Comparison of ENCODE assay signal across 19 cellular contexts in the genomic region with DNA sequence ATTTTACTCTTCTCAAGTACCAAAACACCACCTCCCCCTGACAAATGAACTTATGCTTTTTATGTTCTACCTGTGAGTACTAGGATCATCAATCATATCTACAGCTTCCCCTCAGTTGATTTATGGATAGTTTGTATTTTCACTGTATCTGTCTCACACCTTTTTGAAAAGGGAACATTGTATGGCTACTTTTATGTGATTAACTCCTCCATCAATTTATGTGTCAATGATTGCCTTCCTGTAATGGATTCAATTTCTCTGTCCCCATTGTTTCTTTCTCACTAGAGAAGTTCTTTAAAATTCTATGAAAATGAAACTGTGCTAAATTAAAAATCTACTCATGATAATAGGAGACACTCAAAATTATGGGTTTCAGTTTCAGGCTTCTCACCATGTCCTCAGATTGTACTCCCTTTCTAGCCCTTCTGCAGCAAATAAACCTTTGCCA.
A peak's percentile ranks its signal among the peaks of the same experiment; 100 is the strongest.
DNase-seq lines count a peak whose midpoint lies in the region; ATAC-seq and TF ChIP-seq lines count a peak whose summit lies in the region.
"Had no signal": no experiment of that assay in that cellular context is flagged by ENCODE, and none has a peak within 500 bp of the region (broad histone marks: within the 10 kb centered on the region; RNA-seq: fewer than 3 reads in every experiment).

No MANE protein-coding gene starts in this region.

- ATAC-seq in GM19351 (IDR thresholded peaks at IDR 0.05; ENCODE audit: unreplicated experiment) = peak; percentile 58
- ATAC-seq in HG02642 (IDR thresholded peaks at IDR 0.05; ENCODE audit: poor library complexity, unreplicated experiment) = peak; percentile 64
- ATAC-seq in HG03432 (IDR thresholded peaks at IDR 0.05; ENCODE audit: unreplicated experiment) = peak; percentile 79
- ATAC-seq in stimulated activated naive CD8-positive, alpha-beta T cell treated with anti-CD3 and anti-CD28 coated beads, Interleukin-15, Interleukin-2, amounts not matched to agents 100 U/mL and 50 U/mL, for 24 hours = no peak
- no peak for ATAC-seq in HG03280 (IDR thresholded peaks at IDR 0.05; ENCODE audit: unreplicated experiment)
- ATAC-seq: left cardiac atrium had no signal

- H3K27ac Mint-ChIP-seq in neural progenitor cell = no peak overlapping the region
- H3K27ac Mint-ChIP-seq: activated T-helper 2 cell treated with anti-CD3 and anti-CD28 coated beads, Interferon-gamma antibody, Interleukin-2, Interleukin-4, amounts not matched to agents 10 μg/mL and 5 μg/mL and 100 μg/mL, durations not matched to agents 14 hours and 24 hours and 36 hours had no signal

- H2AFZ ChIP-seq in neural progenitor cell (replicated peaks) = no peak overlapping the region

- H3K79me2 ChIP-seq in neural progenitor cell (ENCODE audit: low read depth) = no peaks in the 10 kb centered on the region

- no peak overlapping the region for H3K9ac ChIP-seq in neural progenitor cell

- no peak overlapping the region for H3K27ac ChIP-seq in neural progenitor cell
- H3K27ac ChIP-seq: ascending aorta, coronary artery, spleen had no signal

- no peak overlapping the region for H3K4me3 Mint-ChIP-seq in neural progenitor cell

- H3K4me1 Mint-ChIP-seq in neural progenitor cell = peaks cover 9% of the 10 kb centered on the region

- H3K9me3 Mint-ChIP-seq in neural progenitor cell = no peaks in the 10 kb centered on the region

- H3K4me3 ChIP-seq in GM12865 (ENCODE audit: low read depth, low read length) (no peak overlapping the region), neural progenitor cell (no peak overlapping the region)
- H3K4me3 ChIP-seq: ascending aorta, coronary artery, spleen had no signal

- no peak overlapping the region for H3K4me2 ChIP-seq in neural progenitor cell

- H3K4me1 ChIP-seq in neural progenitor cell = no peaks in the 10 kb centered on the region
- H3K4me1 ChIP-seq: ascending aorta, spleen had no signal

- no peaks in the 10 kb centered on the region for H3K27me3 ChIP-seq in neural progenitor cell
- H3K27me3 ChIP-seq: ascending aorta, spleen had no signal

- TF ChIP-seq CTCF in GM12865 (IDR thresholded peaks at IDR 0.05; ENCODE audit: insufficient read depth, low read depth, low read length, missing control alignments) = no peak
- no peak for TF ChIP-seq CTCF in neural progenitor cell (IDR thresholded peaks at IDR 0.05)

- no peaks in the 10 kb centered on the region for H4K20me1 ChIP-seq in neural progenitor cell (ENCODE audit: low read depth)

- no peaks in the 10 kb centered on the region for H3K36me3 ChIP-seq in neural progenitor cell
- H3K36me3 ChIP-seq: ascending aorta, spleen had no signal

- DNase-seq in GM12865 (ENCODE audit: low read depth) (peak; percentile 59), NCI-H1105 treated with DMSO at 0.1 percent for 48 hours (lab: John Stamatoyannopoulos, UW) (no peak), neural progenitor cell (ENCODE audit: low spot score) (no peak)
- no peak for DNase-seq in stimulated activated naive CD8-positive, alpha-beta T cell treated with anti-CD3 and anti-CD28 coated beads, Interleukin-15, Interleukin-2, amounts not matched to agents 100 U/mL and 50 U/mL, for 24 hours
- DNase-seq: ACHN; activated CD4-positive, alpha-beta T cell treated with anti-CD3 and anti-CD28 coated beads, Interleukin-2, amount 50 U/mL, for 48 hours; GF-D8; H7; left cardiac atrium; NCI-H2081 treated with DMSO at 0.1 percent for 48 hours; posterior cingulate gyrus; spleen had no signal

- H3K36me3 Mint-ChIP-seq in neural progenitor cell = no peaks in the 10 kb centered on the region

- peaks cover 7% of the 10 kb centered on the region for H3K27me3 Mint-ChIP-seq in neural progenitor cell (ENCODE audit: insufficient read depth, low read depth)

- H3K9me3 ChIP-seq in neural progenitor cell (ENCODE audit: low read depth) = peaks cover 10% of the 10 kb centered on the region
- H3K9me3 ChIP-seq: ascending aorta had no signal

- H3F3A ChIP-seq in neural progenitor cell (ENCODE audit: low read depth) = no peaks in the 10 kb centered on the region

Comparison
In these comparisons a context has a peak if more than half of its experiments do, and no peak if none do; other contexts are left out.
1. ATAC-seq: peak in GM19351 (single experiment), HG02642 (single experiment) and HG03432 (single experiment); none in stimulated activated naive CD8-positive, alpha-beta T cell treated with anti-CD3 and anti-CD28 coated beads, Interleukin-15, Interleukin-2, amounts not matched to agents 100 U/mL and 50 U/mL, for 24 hours (single experiment) and HG03280 (single experiment).